In genomic region chr9:101533334-101534187, GRCh38 we compare ENCODE assay signal across 1 cellular context.
TF ChIP-seq lines count a peak whose summit lies in the region.

Gene RNF20 (plus strand): TSS chr9:101533853. CDS start chr9:101535424, 1,571 bp downstream.

TF ChIP-seq in GM12878, 131 proteins besides CTCF, POLR2A, EP300 and RAD21 (continued from another document and continues in another):
- no peak for TF ChIP-seq CEBPZ (IDR thresholded peaks at IDR 0.05; ENCODE audit: low read depth, low read length)
- TF ChIP-seq NKRF (conservative IDR thresholded peaks at IDR 0.05), result peak; percentile 71; the same call in 1 of the 2 replicates
- no peak for TF ChIP-seq ZNF24 (IDR thresholded peaks at IDR 0.05)
- TF ChIP-seq KDM1A (IDR thresholded peaks at IDR 0.05; ENCODE audit: borderline replicate concordance), result no peak
- TF ChIP-seq PRDM15 (CRISPR knock-in tag; IDR thresholded peaks at IDR 0.05), result no peak
- no peak for TF ChIP-seq SMC3 (IDR thresholded peaks at IDR 0.05; ENCODE audit: borderline replicate concordance, low read length)
- TF ChIP-seq ZNF207 (IDR thresholded peaks at IDR 0.05; ENCODE audit: borderline replicate concordance), result 0 out of 2 replicates have a peak, but pooled peaks have one; percentile 54
- no peak for TF ChIP-seq SREBF2 (IDR thresholded peaks at IDR 0.05; ENCODE audit: low read length)
- no peak for TF ChIP-seq STAT1 (conservative IDR thresholded peaks at IDR 0.05)
- no peak for TF ChIP-seq CHD1 (IDR thresholded peaks at IDR 0.05; ENCODE audit: low read depth, low read length)
- no peak for TF ChIP-seq CEBPB (IDR thresholded peaks at IDR 0.05; ENCODE audit: borderline replicate concordance in 1 of 2, low read depth in 2 of 2, low read length in 2 of 2)
- TF ChIP-seq SMAD1 (IDR thresholded peaks at IDR 0.05; ENCODE audit: low read depth, partially characterized antibody), result no peak
- TF ChIP-seq FOXM1 (IDR thresholded peaks at IDR 0.05; ENCODE audit: low read depth, low read length), result no peak
- no peak for TF ChIP-seq BCL3 (IDR thresholded peaks at IDR 0.05; ENCODE audit: borderline replicate concordance, insufficient read depth, low read depth, low read length, poor library complexity, severe bottlenecking)
- TF ChIP-seq ZNF687 (IDR thresholded peaks at IDR 0.05), result 0 out of 2 replicates have a peak, but pooled peaks have one; percentile 26
- TF ChIP-seq E4F1 (IDR thresholded peaks at IDR 0.05; ENCODE audit: borderline replicate concordance, partially characterized antibody), result peak; percentile 87
- no peak for TF ChIP-seq SMARCA5 (IDR thresholded peaks at IDR 0.05)
- 0 out of 2 replicates have a peak, but pooled peaks have one; percentile 41 for TF ChIP-seq RB1 (IDR thresholded peaks at IDR 0.05; ENCODE audit: borderline replicate concordance)
- no peak for TF ChIP-seq MLLT1 (IDR thresholded peaks at IDR 0.05)
- TF ChIP-seq MAX (IDR thresholded peaks at IDR 0.05; ENCODE audit: low read depth, low read length), result no peak; the same call in 1 of the 2 replicates
- TF ChIP-seq KLF5 (IDR thresholded peaks at IDR 0.05; ENCODE audit: partially characterized antibody), result no peak
- no peak for TF ChIP-seq HDAC6 (IDR thresholded peaks at IDR 0.05; ENCODE audit: unreplicated experiment)
- peak; percentile 97 for TF ChIP-seq GABPA (IDR thresholded peaks at IDR 0.05; ENCODE audit: low read depth)
- TF ChIP-seq CBFB (IDR thresholded peaks at IDR 0.05; ENCODE audit: low read depth), result no peak
- TF ChIP-seq ETV6 (conservative IDR thresholded peaks at IDR 0.05 in 1 of 2, IDR thresholded peaks at IDR 0.05 in 1 of 2; ENCODE audit: borderline replicate concordance in 1 of 2, low read depth in 1 of 2), result peak in 1 of 2 experiments; percentile 64; a peak in 1 of 4 replicates
- TF ChIP-seq IKZF2 (IDR thresholded peaks at IDR 0.05), result no peak
- peak; percentile 65; the same call in 1 of the 2 replicates for TF ChIP-seq ELK1 (IDR thresholded peaks at IDR 0.05; ENCODE audit: low read depth, low read length)
- no peak for TF ChIP-seq TAF1 (IDR thresholded peaks at IDR 0.05; ENCODE audit: borderline replicate concordance, low read depth, low read length)
- TF ChIP-seq TCF12 (IDR thresholded peaks at IDR 0.05; ENCODE audit: low read depth, low read length), result no peak
- TF ChIP-seq MEF2A (IDR thresholded peaks at IDR 0.05; ENCODE audit: insufficient read depth, low read depth, low read length), result no peak
- no peak for TF ChIP-seq FOXK2 (IDR thresholded peaks at IDR 0.05)
- peak; percentile 86 for TF ChIP-seq NBN (IDR thresholded peaks at IDR 0.05)
- TF ChIP-seq SKIL (IDR thresholded peaks at IDR 0.05; ENCODE audit: low read depth, poor library complexity, severe bottlenecking), result no peak
